In the genomic region with DNA sequence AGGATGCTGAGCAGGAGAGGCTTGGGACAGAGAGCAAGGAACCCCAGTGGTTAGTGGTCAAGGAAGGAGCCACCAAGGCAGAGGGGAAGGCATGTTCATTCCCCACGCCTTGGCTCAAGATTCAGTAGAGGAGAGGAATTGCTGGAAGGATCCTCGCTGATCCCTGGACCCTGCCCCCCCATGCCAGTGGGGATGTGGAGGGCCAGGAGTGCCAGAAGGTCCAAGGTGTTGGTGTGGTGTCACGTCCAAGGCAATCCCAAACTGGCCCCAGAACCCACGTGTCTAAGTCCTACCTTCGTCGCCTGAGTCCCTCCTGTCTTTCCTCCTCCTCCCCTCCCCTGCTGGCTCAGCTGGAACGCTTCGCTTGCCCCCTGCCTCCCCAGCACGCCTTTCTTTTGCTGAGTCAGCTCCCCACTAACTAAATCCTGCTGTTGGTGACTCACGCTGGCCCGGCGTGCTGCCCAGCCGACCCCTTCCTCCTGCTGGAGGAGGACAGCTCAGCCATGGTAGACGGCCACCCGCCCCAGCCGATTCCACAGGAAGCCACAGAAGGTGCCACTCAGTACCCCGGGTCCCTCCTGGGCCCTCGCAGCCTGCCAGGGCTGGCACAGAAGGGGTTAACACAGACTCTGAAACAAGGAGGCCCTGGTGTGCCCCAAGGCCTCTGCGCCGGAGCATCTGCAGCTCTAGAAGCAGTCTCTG, we compare ENCODE assay signal across 11 cellular contexts. TPM values are rescaled to one million over a fixed set of nuclear protein-coding genes. Genes with fewer than 3 reads are reported as not detected.
DNase-seq lines count a peak whose midpoint lies in the region; ATAC-seq and TF ChIP-seq lines count a peak whose summit lies in the region.
"Had no signal": no experiment of that assay in that cellular context is flagged by ENCODE, and none has a peak within 500 bp of the region (broad histone marks: within the 10 kb centered on the region; RNA-seq: fewer than 3 reads in every experiment).

No MANE protein-coding gene starts in this region.

- no peak for ATAC-seq in HG02798 (IDR thresholded peaks at IDR 0.05; ENCODE audit: poor library complexity, unreplicated experiment)
- ATAC-seq: GM12878 had no signal

- H3F3A ChIP-seq in smooth muscle cell (ENCODE audit: low read depth): peaks cover 15% of the 10 kb centered on the region

- H3K27me3 ChIP-seq in adipocyte (replicated peaks; ENCODE audit: control insufficient read depth, insufficient read depth, low read length) (no peaks in the 10 kb centered on the region), smooth muscle cell (ENCODE audit: low read depth) (no peaks in the 10 kb centered on the region)
- H3K27me3 ChIP-seq: breast epithelium had no signal

- H3K79me2 ChIP-seq in smooth muscle cell (ENCODE audit: low read depth): no peaks in the 10 kb centered on the region

- H3K4me1 ChIP-seq in adipocyte (ENCODE audit: control insufficient read depth, insufficient read depth, low read length) (peaks cover 24% of the 10 kb centered on the region), smooth muscle cell (ENCODE audit: low read depth) (peaks cover 21% of the 10 kb centered on the region)
- H3K4me1 ChIP-seq: breast epithelium had no signal

- H3K4me2 ChIP-seq in smooth muscle cell: peak overlapping the region; percentile 74

- no peak overlapping the region for H2AFZ ChIP-seq in smooth muscle cell (ENCODE audit: low read depth)

- DNase-seq in HCEC 1CT: peak; percentile 86
- DNase-seq in adipocyte (ENCODE audit: low read depth): peak; percentile 95
- peak; percentile 88 for DNase-seq in hepatic stellate cell (ENCODE audit: low spot score)
- DNase-seq in smooth muscle cell (lab: John Stamatoyannopoulos, UW; ENCODE audit: unreplicated experiment): peak; percentile 66
- no peak for DNase-seq in NCI-H748 (lab: John Stamatoyannopoulos, UW; ENCODE audit: unreplicated experiment)
- no peak for DNase-seq in NOMO-1 treated with dmso at 0.1 percent for 144 hours (lab: John Stamatoyannopoulos, UW; ENCODE audit: unreplicated experiment)
- no peak for DNase-seq in NCI-H2029 (lab: John Stamatoyannopoulos, UW)
- DNase-seq: NCI-H187 had no signal

- no peak for TF ChIP-seq CTCF in smooth muscle cell (IDR thresholded peaks at IDR 0.05; ENCODE audit: borderline replicate concordance, insufficient read depth, poor library complexity, severe bottlenecking)

- 19% methylated on average over 20 of the region's 20 CpGs for WGBS in smooth muscle cell (ENCODE audit: low lambda C conversion rate)

- H3K4me3 ChIP-seq in adipocyte (ENCODE audit: low read length) (no peak overlapping the region), smooth muscle cell (no peak overlapping the region)
- H3K4me3 ChIP-seq: breast epithelium, GM12878 had no signal

- peak overlapping the region; percentile 85 for H3K27ac ChIP-seq in smooth muscle cell (ENCODE audit: low read depth)

- no peaks in the 10 kb centered on the region for H3K9me3 ChIP-seq in adipocyte (ENCODE audit: control insufficient read depth, low read length)
- H3K9me3 ChIP-seq in smooth muscle cell (replicated peaks; ENCODE audit: low read depth): no peaks in the 10 kb centered on the region
- H3K9me3 ChIP-seq: breast epithelium had no signal

- H4K20me1 ChIP-seq in smooth muscle cell (ENCODE audit: low read depth): no peaks in the 10 kb centered on the region

- H3K36me3 ChIP-seq in adipocyte (ENCODE audit: control insufficient read depth, insufficient read depth, low read length, severe bottlenecking): peaks cover 23% of the 10 kb centered on the region
- H3K36me3 ChIP-seq in smooth muscle cell (ENCODE audit: low read depth): no peaks in the 10 kb centered on the region
- H3K36me3 ChIP-seq: breast epithelium had no signal

- H3K9ac ChIP-seq in adipocyte (ENCODE audit: low read length) (peak overlapping the region; percentile 13), smooth muscle cell (ENCODE audit: low read depth) (peak overlapping the region; percentile 61)

RNA-seq across cellular contexts. Expression of gene ORM1, which starts 37.6 kb away (rescaled TPM):
- total RNA-seq in smooth muscle cell: not detected in 2 replicates
- polyA plus RNA-seq in smooth muscle cell: 0.46 and 0.74 TPM in 2 replicates
- polyA plus RNA-seq: GM12878 had no signal

RNA-seq across cellular contexts. Expression of gene ORM2, which starts 44.4 kb away (rescaled TPM):
- total RNA-seq in smooth muscle cell: 0.27 TPM in 1 of 2 replicates, not detected in the other
- polyA plus RNA-seq in smooth muscle cell: not detected in 2 replicates
- polyA plus RNA-seq: GM12878 had no signal

Comparison
In these comparisons a context has a peak if more than half of its experiments do, and no peak if none do; other contexts are left out.
1. DNase-seq: peak in HCEC 1CT (single experiment), adipocyte (single experiment), hepatic stellate cell (single experiment) and smooth muscle cell (single experiment); none in NCI-H748 (single experiment), NOMO-1 treated with dmso at 0.1 percent for 144 hours (single experiment) and NCI-H2029 (single experiment).